8 cellular contexts compared by ENCODE assay signal in the genomic region with DNA sequence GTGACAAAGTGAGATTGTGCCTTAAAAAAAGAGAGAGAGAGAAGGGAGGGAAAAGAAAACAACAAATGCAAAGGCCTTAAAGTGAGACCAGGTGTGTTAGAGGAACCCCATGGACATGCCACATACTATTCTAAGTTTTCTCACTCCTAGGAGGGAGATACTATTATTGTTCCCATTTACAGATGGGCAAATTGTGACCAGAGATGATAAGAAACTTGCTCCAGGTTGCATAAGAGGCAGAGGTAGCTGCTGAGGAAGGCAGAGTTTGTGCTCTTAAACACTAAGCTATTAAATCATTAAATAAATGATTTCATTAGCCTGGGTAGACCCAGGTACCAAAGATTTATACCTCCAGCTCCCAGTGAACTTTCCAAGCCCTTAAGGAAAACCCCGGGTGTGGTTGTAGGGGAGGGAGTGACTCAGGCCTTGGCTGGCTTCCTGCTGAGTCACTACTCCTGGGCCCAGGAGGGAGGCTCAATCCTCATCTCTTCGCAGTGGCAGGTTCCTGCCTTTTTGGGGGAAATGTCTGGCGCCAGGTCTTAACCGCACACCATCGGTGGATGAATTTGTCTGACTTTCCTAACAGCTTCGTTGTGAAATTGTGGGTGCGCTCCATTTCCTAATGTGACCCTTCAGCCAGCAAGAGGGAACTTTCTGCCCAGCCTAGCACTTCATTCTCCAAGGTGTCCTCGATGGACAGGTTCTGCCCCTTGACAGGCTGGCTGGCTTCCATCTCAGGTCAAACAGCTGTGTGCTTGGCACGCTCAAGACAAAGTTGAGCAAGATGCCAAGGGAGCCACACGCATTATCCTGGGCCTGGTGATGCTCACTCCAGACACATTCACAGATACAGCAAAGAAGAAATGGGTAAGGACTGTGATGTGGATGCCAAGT. TPM values are rescaled to one million over a fixed set of nuclear protein-coding genes. Genes with fewer than 3 reads are reported as not detected.
DNase-seq lines count a peak whose midpoint lies in the region; ATAC-seq and TF ChIP-seq lines count a peak whose summit lies in the region.

No MANE protein-coding gene starts in this region.

- no peak overlapping the region for H3K27ac ChIP-seq in right atrium auricular region

- no peak for TF ChIP-seq CTCF in right atrium auricular region (IDR thresholded peaks at IDR 0.05)

- H3K9me3 Mint-ChIP-seq in activated naive CD4-positive, alpha-beta T cell treated with anti-CD3 and anti-CD28 coated beads, Interleukin-2, amount 50 U/mL, for 72 hours, result no peaks in the 10 kb centered on the region

- ATAC-seq in activated naive CD4-positive, alpha-beta T cell treated with anti-CD3 and anti-CD28 coated beads, Interleukin-2, amount 50 U/mL, for 72 hours, result peak; percentile 55 to 83
- ATAC-seq in HG02884 (IDR thresholded peaks at IDR 0.05; ENCODE audit: unreplicated experiment), result no peak
- ATAC-seq in HG02763 (IDR thresholded peaks at IDR 0.05; ENCODE audit: unreplicated experiment), result no peak
- no peak for ATAC-seq in GM19395 (IDR thresholded peaks at IDR 0.05; ENCODE audit: unreplicated experiment)

- H3K27ac Mint-ChIP-seq in activated naive CD4-positive, alpha-beta T cell treated with anti-CD3 and anti-CD28 coated beads, Interleukin-2, amount 50 U/mL, for 72 hours, result no peak overlapping the region

- H3K27me3 ChIP-seq in right atrium auricular region, result no peaks in the 10 kb centered on the region

- DNase-seq in DMS53 (lab: John Stamatoyannopoulos, UW), result peak; percentile 65
- peak; percentile 88 for DNase-seq in MV-4-11 (lab: John Stamatoyannopoulos, UW)
- no peak for DNase-seq in activated naive CD4-positive, alpha-beta T cell treated with anti-CD3 and anti-CD28 coated beads, Interleukin-2, amount 50 U/mL, for 72 hours (ENCODE audit: low spot score in 2 of 2)
- peak; percentile 87 for DNase-seq in right atrium auricular region (ENCODE audit: low spot score)
- DNase-seq in stimulated activated CD4-positive, alpha-beta T cell treated with anti-CD3 and anti-CD28 coated beads, Interleukin-12 subunit alpha, Interleukin-12 subunit beta, amount 100 ng/mL, for 48 hours (ENCODE audit: low read depth in 2 of 3, low spot score in 1 of 3), result peak in 2 of 3 donors; percentile 18 to 35

- no peaks in the 10 kb centered on the region for H3K36me3 ChIP-seq in right atrium auricular region

- no peak overlapping the region for H3K4me3 ChIP-seq in right atrium auricular region

- H3K4me1 ChIP-seq in right atrium auricular region, result peaks cover 0 to 4% of the 10 kb centered on the region in 2 donors

- H3K36me3 Mint-ChIP-seq in activated naive CD4-positive, alpha-beta T cell treated with anti-CD3 and anti-CD28 coated beads, Interleukin-2, amount 50 U/mL, for 72 hours, result no peaks in the 10 kb centered on the region

- H3K9me3 ChIP-seq in right atrium auricular region, result no peaks in the 10 kb centered on the region

RNA-seq across cellular contexts. Expression of a gene that starts 33.4 kb away (rescaled TPM):
- 10 to 100 TPM; 23.6 to 26.5 TPM for total RNA-seq in activated naive CD4-positive, alpha-beta T cell treated with anti-CD3 and anti-CD28 coated beads, Interleukin-2, amount 50 U/mL, for 72 hours
- 1 to 10 TPM; 3.4 to 8.0 TPM for total RNA-seq in right atrium auricular region

Comparison
In these comparisons a context has a peak if more than half of its experiments do, and no peak if none do; other contexts are left out.
1. DNase-seq: peak in DMS53 (single experiment), MV-4-11 (single experiment), right atrium auricular region (single experiment) and stimulated activated CD4-positive, alpha-beta T cell treated with anti-CD3 and anti-CD28 coated beads, Interleukin-12 subunit alpha, Interleukin-12 subunit beta, amount 100 ng/mL, for 48 hours (2 of 3); none in activated naive CD4-positive, alpha-beta T cell treated with anti-CD3 and anti-CD28 coated beads, Interleukin-2, amount 50 U/mL, for 72 hours (0 of 2).
2. ATAC-seq: peak in activated naive CD4-positive, alpha-beta T cell treated with anti-CD3 and anti-CD28 coated beads, Interleukin-2, amount 50 U/mL, for 72 hours (2 of 2); none in HG02884 (single experiment), HG02763 (single experiment) and GM19395 (single experiment).